1 cellular context compared by ENCODE assay signal in the genomic region with DNA sequence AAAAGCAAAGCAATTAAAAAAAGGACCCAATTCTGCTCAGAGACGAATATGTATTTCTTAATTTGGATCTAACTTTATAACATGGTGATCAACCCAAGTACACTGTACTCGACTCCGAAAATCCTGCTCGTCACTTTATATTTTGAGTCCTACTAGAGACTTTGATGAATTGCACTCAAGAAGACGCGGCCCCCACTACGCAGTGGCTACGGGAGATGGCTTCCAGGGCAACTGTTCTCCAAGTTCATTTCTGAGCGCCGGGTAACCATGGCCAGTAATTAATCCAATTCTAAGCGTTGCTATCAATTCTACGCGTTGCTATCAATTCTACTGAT.
TF ChIP-seq lines count a peak whose summit lies in the region.

No MANE protein-coding gene starts in this region.

TF ChIP-seq in IMR-90, 13 proteins besides CTCF, POLR2A, EP300 and RAD21 (continued from another document):
- TF ChIP-seq CEBPB (IDR thresholded peaks at IDR 0.05; ENCODE audit: low read depth, low read length) (no peak), CHD1 (IDR thresholded peaks at IDR 0.05; ENCODE audit: low read depth, low read length) (no peak), ELK1 (IDR thresholded peaks at IDR 0.05; ENCODE audit: borderline replicate concordance, low read depth, low read length) (no peak), RFX5 (IDR thresholded peaks at IDR 0.05; ENCODE audit: low read depth, low read length) (no peak), FOS (IDR thresholded peaks at IDR 0.05; ENCODE audit: low read depth, low read length) (no peak), MXI1 (IDR thresholded peaks at IDR 0.05; ENCODE audit: borderline replicate concordance, low read depth, low read length) (no peak)
